1 cellular context compared by ENCODE assay signal in genomic region chr1:160884579-160884978, GRCh38.
TF ChIP-seq lines count a peak whose summit lies in the region.

No MANE protein-coding gene starts in this region.

TF ChIP-seq in GM12878, 131 proteins besides CTCF, POLR2A, EP300 and RAD21 (continued from another document):
- TF ChIP-seq SMC3 (IDR thresholded peaks at IDR 0.05; ENCODE audit: borderline replicate concordance, low read length) (peak; percentile 33; the same call in 1 of the 2 replicates), USF2 (IDR thresholded peaks at IDR 0.05; ENCODE audit: borderline replicate concordance, low read depth, low read length) (no peak)
